Comparison of ENCODE assay signal across 10 cellular contexts in the genomic region with DNA sequence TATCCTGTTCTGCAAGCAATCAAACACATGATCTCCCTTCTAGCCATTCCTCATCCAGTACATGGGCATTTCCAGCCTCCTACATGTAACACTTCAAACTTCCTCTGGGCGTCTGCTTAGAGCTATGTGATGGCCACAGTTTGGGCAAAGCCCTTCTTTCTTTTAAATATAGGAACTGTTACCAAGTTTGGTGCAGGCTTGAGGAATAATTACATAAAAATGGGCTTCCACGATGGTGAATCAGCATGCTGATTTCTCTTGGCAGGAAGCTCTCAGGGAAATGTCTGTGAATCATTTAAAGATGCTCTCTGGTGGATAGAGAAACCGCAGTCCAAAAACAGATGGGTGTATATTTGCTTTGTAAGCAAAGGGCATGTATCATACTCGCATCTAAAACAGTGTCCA.
DNase-seq lines count a peak whose midpoint lies in the region; ATAC-seq, FAIRE-seq and TF ChIP-seq lines count a peak whose summit lies in the region.
"Had no signal": no experiment of that assay in that cellular context is flagged by ENCODE, and none has a peak within 500 bp of the region (broad histone marks: within the 10 kb centered on the region; RNA-seq: fewer than 3 reads in every experiment).

No MANE protein-coding gene starts in this region.

- H3K36me3 ChIP-seq in HUES64 (ENCODE audit: insufficient read depth, low read length): no peaks in the 10 kb centered on the region

- H3K4me3 ChIP-seq in AG10803 (ENCODE audit: low read length) (no peak overlapping the region), HUES64 (ENCODE audit: low read length) (no peak overlapping the region)

- DNase-seq in AG10803 (ENCODE audit: low read depth) (peak; percentile 94), astrocyte of the hippocampus (ENCODE audit: low read depth, low spot score) (peak; percentile 43), kidney tubule cell (ENCODE audit: low spot score) (peak; percentile 86), GM12891 (ENCODE audit: insufficient read length, low spot score) (no peak), NCI-H187 treated with DMSO at 0.1 percent for 48 hours (lab: John Stamatoyannopoulos, UW) (no peak)
- no peak for DNase-seq in stimulated activated effector memory CD8-positive, alpha-beta T cell treated with anti-CD3 and anti-CD28 coated beads, Interleukin-12 subunit alpha, Interleukin-12 subunit beta, amount 100 ng/mL, for 72 hours (ENCODE audit: low spot score in 2 of 2)
- DNase-seq: activated CD4-positive, alpha-beta T cell treated with anti-CD3 and anti-CD28 coated beads for 4 hours had no signal

- no peak for ATAC-seq in HG02798 (IDR thresholded peaks at IDR 0.05; ENCODE audit: poor library complexity, unreplicated experiment)
- no peak for ATAC-seq in stimulated activated effector memory CD8-positive, alpha-beta T cell treated with anti-CD3 and anti-CD28 coated beads, Interleukin-12 subunit alpha, Interleukin-12 subunit beta, amount 100 ng/mL, for 72 hours

- 45% methylated on average over 4 of the region's 4 CpGs for WGBS in HUES64

- H3K4me3 Mint-ChIP-seq in stimulated activated effector memory CD8-positive, alpha-beta T cell treated with anti-CD3 and anti-CD28 coated beads, Interleukin-12 subunit alpha, Interleukin-12 subunit beta, amount 100 ng/mL, for 72 hours: no peak overlapping the region
- H3K4me3 Mint-ChIP-seq: nephron had no signal

- H3K9me3 Mint-ChIP-seq in stimulated activated effector memory CD8-positive, alpha-beta T cell treated with anti-CD3 and anti-CD28 coated beads, Interleukin-12 subunit alpha, Interleukin-12 subunit beta, amount 100 ng/mL, for 72 hours: no peaks in the 10 kb centered on the region
- H3K9me3 Mint-ChIP-seq: nephron had no signal

- no peak for FAIRE-seq in GM12891 (lab: Jason Lieb, UNC)

- no peak for TF ChIP-seq POLR2A in GM12891 (IDR thresholded peaks at IDR 0.05; ENCODE audit: low read depth, low read length)

- TF ChIP-seq CTCF in AG10803 (conservative IDR thresholded peaks at IDR 0.05; ENCODE audit: low read length): peak; percentile 60

- no peak overlapping the region for H3K9ac ChIP-seq in HUES64 (ENCODE audit: low read depth, low read length)

- H3K4me1 Mint-ChIP-seq in stimulated activated effector memory CD8-positive, alpha-beta T cell treated with anti-CD3 and anti-CD28 coated beads, Interleukin-12 subunit alpha, Interleukin-12 subunit beta, amount 100 ng/mL, for 72 hours: no peaks in the 10 kb centered on the region
- H3K4me1 Mint-ChIP-seq: nephron had no signal

- H3K27me3 ChIP-seq in HUES64 (ENCODE audit: insufficient read depth, low read length): no peaks in the 10 kb centered on the region

- 0 out of 2 replicates have a peak overlapping the region, but pooled peaks have one; percentile 5 for H3K27ac ChIP-seq in HUES64 (ENCODE audit: low read depth, low read length)

- peaks cover 19% of the 10 kb centered on the region for H3K4me1 ChIP-seq in HUES64 (ENCODE audit: insufficient read depth, low read length)

- H3K27ac Mint-ChIP-seq in stimulated activated effector memory CD8-positive, alpha-beta T cell treated with anti-CD3 and anti-CD28 coated beads, Interleukin-12 subunit alpha, Interleukin-12 subunit beta, amount 100 ng/mL, for 72 hours: no peak overlapping the region
- H3K27ac Mint-ChIP-seq: nephron had no signal

- no peaks in the 10 kb centered on the region for H3K36me3 Mint-ChIP-seq in stimulated activated effector memory CD8-positive, alpha-beta T cell treated with anti-CD3 and anti-CD28 coated beads, Interleukin-12 subunit alpha, Interleukin-12 subunit beta, amount 100 ng/mL, for 72 hours

- H3K9me3 ChIP-seq in HUES64 (ENCODE audit: insufficient read depth, low read depth, low read length): no peaks in the 10 kb centered on the region

TF ChIP-seq in GM12891, 5 proteins besides CTCF, POLR2A, EP300 and RAD21:
- no peak for TF ChIP-seq SPI1 (IDR thresholded peaks at IDR 0.05; ENCODE audit: low read depth, low read length)
- no peak for TF ChIP-seq TAF1 (IDR thresholded peaks at IDR 0.05; ENCODE audit: low read depth, low read length)
- no peak for TF ChIP-seq POU2F2 (IDR thresholded peaks at IDR 0.05; ENCODE audit: low read depth, low read length)
- no peak for TF ChIP-seq PAX5 (IDR thresholded peaks at IDR 0.05; ENCODE audit: insufficient read depth, low read length, severe bottlenecking)
- TF ChIP-seq POLR2AphosphoS5 (IDR thresholded peaks at IDR 0.05; ENCODE audit: low read depth, low read length): no peak
TF ChIP-seq in GM12891: peak in this region for 0.

Comparison
In these comparisons a context has a peak if more than half of its experiments do, and no peak if none do; other contexts are left out.
1. DNase-seq: peak in AG10803 (single experiment), astrocyte of the hippocampus (single experiment) and kidney tubule cell (single experiment); none in stimulated activated effector memory CD8-positive, alpha-beta T cell treated with anti-CD3 and anti-CD28 coated beads, Interleukin-12 subunit alpha, Interleukin-12 subunit beta, amount 100 ng/mL, for 72 hours (0 of 2), GM12891 (single experiment) and NCI-H187 treated with DMSO at 0.1 percent for 48 hours (single experiment).